Comparison of ENCODE assay signal across 22 cellular contexts in the genomic region with DNA sequence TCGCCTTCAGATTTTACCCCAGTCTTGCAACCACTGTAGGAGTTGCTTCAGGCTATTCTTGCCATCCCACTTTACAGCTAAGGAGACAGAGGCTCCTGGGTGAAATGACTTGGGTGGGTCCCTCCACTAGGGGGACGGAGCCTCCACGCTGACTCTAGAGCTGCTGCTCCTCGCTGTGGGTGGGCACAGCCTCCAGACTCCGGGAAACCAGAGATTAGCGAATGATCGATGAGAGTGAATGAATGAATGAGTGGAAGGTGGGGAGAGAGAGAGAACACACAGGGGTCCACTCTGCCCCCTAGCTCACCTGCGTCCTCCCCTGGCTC. TPM values are rescaled to one million over a fixed set of nuclear protein-coding genes. Genes with fewer than 3 reads are reported as not detected.
A peak's percentile ranks its signal among the peaks of the same experiment; 100 is the strongest.
DNase-seq lines count a peak whose midpoint lies in the region; ATAC-seq, FAIRE-seq and TF ChIP-seq lines count a peak whose summit lies in the region.
"Had no signal": no experiment of that assay in that cellular context is flagged by ENCODE, and none has a peak within 500 bp of the region (broad histone marks: within the 10 kb centered on the region; RNA-seq: fewer than 3 reads in every experiment).

No MANE protein-coding gene starts in this region.

- no peak overlapping the region for H3K9ac ChIP-seq in SK-N-SH
- H3K9ac ChIP-seq in mesendoderm (ENCODE audit: low read length) = no peak overlapping the region

- H3K79me2 ChIP-seq in SK-N-SH (ENCODE audit: insufficient read depth) (no peaks in the 10 kb centered on the region), mesendoderm (ENCODE audit: control insufficient read depth, insufficient read depth, low read length) (no peaks in the 10 kb centered on the region)

- H4K8ac ChIP-seq in mesendoderm (ENCODE audit: low read depth, low read length) = no peak overlapping the region

- H3K4me3 Mint-ChIP-seq in chondrocyte (ENCODE audit: unreplicated experiment) (no peak overlapping the region), type B pancreatic cell (no peak overlapping the region)
- H3K4me3 Mint-ChIP-seq: activated naive CD4-positive, alpha-beta T cell treated with anti-CD3 and anti-CD28 coated beads, Interleukin-2, amount 50 U/mL, for 24 hours; brain; CD8-positive, alpha-beta memory T cell; T-cell had no signal

- no peak for TF ChIP-seq RAD21 in SK-N-SH (IDR thresholded peaks at IDR 0.05; ENCODE audit: low read length)

- H3K27ac ChIP-seq in SK-N-SH (ENCODE audit: low read depth in 2 of 2, low read length in 1 of 2) (no peak overlapping the region), mesendoderm (ENCODE audit: low read depth, low read length) (no peak overlapping the region)
- H3K27ac ChIP-seq: epithelial cell of prostate, suprapubic skin had no signal

- no peak overlapping the region for H3K18ac ChIP-seq in mesendoderm (ENCODE audit: low read length)

- FAIRE-seq in HTR-8/SVneo (lab: Jason Lieb, UNC) = peak; percentile 83
- FAIRE-seq: A204.1, frontal cortex, GM19239 had no signal

- TF ChIP-seq EP300 in SK-N-SH (IDR thresholded peaks at IDR 0.05; ENCODE audit: borderline replicate concordance in 1 of 2, low read depth in 1 of 2, low read length in 1 of 2) = no peak

- H3K4me2 ChIP-seq in SK-N-SH = no peak overlapping the region
- H3K4me2 ChIP-seq in mesendoderm (ENCODE audit: low read length) = no peak overlapping the region

- 73% methylated on average over 7 of the region's 8 CpGs for WGBS in SK-N-SH (ENCODE audit: low lambda C conversion rate)
- WGBS in mesendoderm (ENCODE audit: extremely low coverage, insufficient coverage, low lambda C conversion rate) = no CpG with 5 or more reads among the region's 8 CpGs

- H3K27me3 Mint-ChIP-seq in chondrocyte (ENCODE audit: low read depth) (peaks cover 37% of the 10 kb centered on the region), type B pancreatic cell (peaks cover 30% of the 10 kb centered on the region)
- H3K27me3 Mint-ChIP-seq: activated naive CD4-positive, alpha-beta T cell treated with anti-CD3 and anti-CD28 coated beads, Interleukin-2, amount 50 U/mL, for 24 hours; CD8-positive, alpha-beta memory T cell; T-cell had no signal

- ATAC-seq in SK-N-SH treated with all-trans-retinoic acid at 6 μM for 48 hours (no peak), HG02973 (IDR thresholded peaks at IDR 0.05; ENCODE audit: unreplicated experiment) (no peak)
- ATAC-seq: T-cell had no signal

- no peaks in the 10 kb centered on the region for H3K9me2 ChIP-seq in SK-N-SH

- H2BK15ac ChIP-seq in mesendoderm (replicated peaks; ENCODE audit: low read depth) = no peak overlapping the region

- H3K23ac ChIP-seq in mesendoderm (ENCODE audit: low read length) = no peak overlapping the region

- H3K4ac ChIP-seq in mesendoderm (ENCODE audit: low read depth, low read length) = no peak overlapping the region

- H4K5ac ChIP-seq in mesendoderm (ENCODE audit: low read length) = no peak overlapping the region

- no peaks in the 10 kb centered on the region for H3K9me3 ChIP-seq in SK-N-SH
- H3K9me3 ChIP-seq: suprapubic skin had no signal

- H3K27ac Mint-ChIP-seq in chondrocyte (ENCODE audit: unreplicated experiment) (no peak overlapping the region), type B pancreatic cell (no peak overlapping the region)
- H3K27ac Mint-ChIP-seq: activated naive CD4-positive, alpha-beta T cell treated with anti-CD3 and anti-CD28 coated beads, Interleukin-2, amount 50 U/mL, for 24 hours had no signal

- no peak overlapping the region for H2BK120ac ChIP-seq in mesendoderm (ENCODE audit: low read depth, low read length)

- H3K27me3 ChIP-seq in SK-N-SH (ENCODE audit: insufficient read depth) = no peaks in the 10 kb centered on the region; the same call in 1 of the 2 replicates
- no peaks in the 10 kb centered on the region for H3K27me3 ChIP-seq in mesendoderm (ENCODE audit: insufficient read depth, low read length, poor library complexity)

- no peak overlapping the region for H3K56ac ChIP-seq in mesendoderm (ENCODE audit: low read length)

- H3K79me1 ChIP-seq in mesendoderm (ENCODE audit: low read length) = no peaks in the 10 kb centered on the region

- no peaks in the 10 kb centered on the region for H4K20me1 ChIP-seq in SK-N-SH (ENCODE audit: insufficient read depth)

- POLR2A ChIA-PET in SK-N-SH (lab: Yijun Ruan, JAX) = no interaction called here

- H3K4me3 ChIP-seq in SK-N-SH (ENCODE audit: low read depth in 2 of 2, low read length in 1 of 2) = no peak overlapping the region
- H3K4me3 ChIP-seq in mesendoderm (ENCODE audit: low read length) = no peak overlapping the region
- H3K4me3 ChIP-seq: suprapubic skin had no signal

- no peak overlapping the region for H2BK5ac ChIP-seq in mesendoderm (ENCODE audit: low read length)

- H2AFZ ChIP-seq in SK-N-SH (ENCODE audit: low read depth) = no peak overlapping the region

- H2AK5ac ChIP-seq in mesendoderm (ENCODE audit: low read length) = no peak overlapping the region

- H3K4me1 Mint-ChIP-seq in chondrocyte (ENCODE audit: low read depth) = no peaks in the 10 kb centered on the region
- no peaks in the 10 kb centered on the region for H3K4me1 Mint-ChIP-seq in type B pancreatic cell (ENCODE audit: unreplicated experiment)
- H3K4me1 Mint-ChIP-seq: brain had no signal

- H3F3A ChIP-seq in SK-N-SH (replicated peaks; ENCODE audit: insufficient read depth) = no peaks in the 10 kb centered on the region

- H3K36me3 Mint-ChIP-seq in chondrocyte (ENCODE audit: low read depth) (peaks cover 2% of the 10 kb centered on the region), type B pancreatic cell (no peaks in the 10 kb centered on the region)
- H3K36me3 Mint-ChIP-seq: brain had no signal

- H3K9me3 Mint-ChIP-seq in chondrocyte (ENCODE audit: low read depth) (no peaks in the 10 kb centered on the region), type B pancreatic cell (no peaks in the 10 kb centered on the region)
- H3K9me3 Mint-ChIP-seq: activated naive CD4-positive, alpha-beta T cell treated with anti-CD3 and anti-CD28 coated beads, Interleukin-2, amount 50 U/mL, for 24 hours; CD8-positive, alpha-beta memory T cell; T-cell had no signal

- TF ChIP-seq CTCF in SK-N-SH (IDR thresholded peaks at IDR 0.05) (peak; percentile 25), chondrocyte (IDR thresholded peaks at IDR 0.05) (peak; percentile 29), type B pancreatic cell (conservative IDR thresholded peaks at IDR 0.05) (peak; percentile 44)

- DNase-seq in SK-N-SH (no peak), HTR-8/SVneo (ENCODE audit: insufficient read length, low spot score) (no peak), chondrocyte (ENCODE audit: low spot score) (no peak), type B pancreatic cell (ENCODE audit: extremely low spot score, unreplicated experiment) (no peak), mesendoderm (no peak)
- no peak for DNase-seq in NK-92 treated with Interleukin-12 subunit alpha and Interleukin-12 subunit beta, amount 100 ng/mL, for 24 hours (lab: John Stamatoyannopoulos, UW)
- DNase-seq: activated CD4-positive, alpha-beta T cell treated with anti-CD3 and anti-CD28 coated beads, Interleukin-2, amount 50 U/mL, for 4 hours; activated T-cell treated with anti-CD3 and anti-CD28 coated beads, Interleukin-2, amount 50 U/mL, for 1 hour; left cardiac atrium; NCI-H1417 treated with DMSO at 0.1 percent for 48 hours; T-cell had no signal

- H3K36me3 ChIP-seq in SK-N-SH (replicated peaks in 1 of 2; ENCODE audit: control insufficient read depth in 1 of 2, insufficient read depth in 2 of 2, low read length in 1 of 2) (no peaks in the 10 kb centered on the region), mesendoderm (ENCODE audit: control insufficient read depth, insufficient read depth, low read length) (no peaks in the 10 kb centered on the region)
- H3K36me3 ChIP-seq: suprapubic skin had no signal

- CTCF ChIA-PET in SK-N-SH (lab: Yijun Ruan, JAX) = interaction anchor here (0.9 to 4.3 kb wide), 8 partner anchors 10 to 600 kb away, joined by 3 to 25 read pairs (median 3); partner anchors contain the start of gene ZBP1

- no peaks in the 10 kb centered on the region for H3K4me1 ChIP-seq in SK-N-SH (ENCODE audit: control insufficient read depth in 1 of 2, insufficient read depth in 2 of 2, low read depth in 1 of 2, low read length in 1 of 2)
- H3K4me1 ChIP-seq in mesendoderm (ENCODE audit: control insufficient read depth, low read depth, low read length) = no peaks in the 10 kb centered on the region
- H3K4me1 ChIP-seq: suprapubic skin had no signal

TF ChIP-seq in SK-N-SH, 30 proteins besides CTCF, POLR2A, EP300 and RAD21 (continues in another document):
- TF ChIP-seq ELF1 (IDR thresholded peaks at IDR 0.05) (no peak), RCOR1 (IDR thresholded peaks at IDR 0.05; ENCODE audit: low read length) (no peak), NFIC (IDR thresholded peaks at IDR 0.05; ENCODE audit: borderline replicate concordance) (no peak), RFX5 (IDR thresholded peaks at IDR 0.05; ENCODE audit: low read length) (no peak)

TF ChIP-seq in SK-N-SH treated with all-trans-retinoic acid at 6 μM for 48 hours, 23 proteins besides CTCF, POLR2A, EP300 and RAD21 (continues in another document):
- no peak for TF ChIP-seq PPARA (CRISPR knock-in tag; IDR thresholded peaks at IDR 0.05; ENCODE audit: borderline replicate concordance)
- no peak for TF ChIP-seq CSDC2 (CRISPR knock-in tag; IDR thresholded peaks at IDR 0.05)
- TF ChIP-seq, protein P1, sequence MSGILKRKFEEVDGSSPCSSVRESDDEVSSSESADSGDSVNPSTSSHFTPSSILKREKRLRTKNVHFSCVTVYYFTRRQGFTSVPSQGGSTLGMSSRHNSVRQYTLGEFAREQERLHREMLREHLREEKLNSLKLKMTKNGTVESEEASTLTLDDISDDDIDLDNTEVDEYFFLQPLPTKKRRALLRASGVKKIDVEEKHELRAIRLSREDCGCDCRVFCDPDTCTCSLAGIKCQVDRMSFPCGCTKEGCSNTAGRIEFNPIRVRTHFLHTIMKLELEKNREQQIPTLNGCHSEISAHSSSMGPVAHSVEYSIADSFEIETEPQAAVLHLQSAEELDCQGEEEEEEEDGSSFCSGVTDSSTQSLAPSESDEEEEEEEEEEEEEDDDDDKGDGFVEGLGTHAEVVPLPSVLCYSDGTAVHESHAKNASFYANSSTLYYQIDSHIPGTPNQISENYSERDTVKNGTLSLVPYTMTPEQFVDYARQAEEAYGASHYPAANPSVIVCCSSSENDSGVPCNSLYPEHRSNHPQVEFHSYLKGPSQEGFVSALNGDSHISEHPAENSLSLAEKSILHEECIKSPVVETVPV (CRISPR knock-in tag; IDR thresholded peaks at IDR 0.05) = no peak
- no peak for TF ChIP-seq ZFP3 (CRISPR knock-in tag; IDR thresholded peaks at IDR 0.05)

RNA-seq across cellular contexts. Expression of gene ZBP1, which starts 10.4 kb away (rescaled TPM):
- not detected in 2 replicates for polyA plus RNA-seq in SK-N-SH (2012; rRNA removed)
- not detected in 2 replicates for polyA plus RNA-seq in SK-N-SH (2012; cell fraction: cytosol; rRNA removed)
- polyA plus RNA-seq in SK-N-SH (2012; cell fraction: nucleus; rRNA removed) = not detected in 2 replicates
- total RNA-seq in chondrocyte = not detected in 3 replicates
- not detected in 2 replicates for total RNA-seq in type B pancreatic cell (ENCODE audit: low replicate concordance)
- not detected for polyA plus RNA-seq in mesendoderm (2013, experiment 1 of 2)
- polyA plus RNA-seq in mesendoderm (2013, experiment 2 of 2) = not detected
- total RNA-seq: frontal cortex had no signal

RNA-seq across cellular contexts. Expression of gene PCK1, which starts 48.9 kb away (rescaled TPM):
- polyA plus RNA-seq in SK-N-SH (2012; rRNA removed) = not detected in 2 replicates
- polyA plus RNA-seq in SK-N-SH (2012; cell fraction: cytosol; rRNA removed) = not detected in 2 replicates
- 0.07 TPM in 1 of 2 replicates, not detected in the other for polyA plus RNA-seq in SK-N-SH (2012; cell fraction: nucleus; rRNA removed)
- total RNA-seq in chondrocyte = not detected in 3 replicates
- total RNA-seq in type B pancreatic cell (ENCODE audit: low replicate concordance) = 2.3 and 4.7 TPM in 2 replicates
- not detected for polyA plus RNA-seq in mesendoderm (2013, experiment 1 of 2)
- not detected for polyA plus RNA-seq in mesendoderm (2013, experiment 2 of 2)
- total RNA-seq: CD8-positive, alpha-beta memory T cell; Daoy had no signal
- polyA plus RNA-seq: CD8-positive, alpha-beta memory T cell had no signal
